ENCODE assay signal across 19 cellular contexts in the genomic region with DNA sequence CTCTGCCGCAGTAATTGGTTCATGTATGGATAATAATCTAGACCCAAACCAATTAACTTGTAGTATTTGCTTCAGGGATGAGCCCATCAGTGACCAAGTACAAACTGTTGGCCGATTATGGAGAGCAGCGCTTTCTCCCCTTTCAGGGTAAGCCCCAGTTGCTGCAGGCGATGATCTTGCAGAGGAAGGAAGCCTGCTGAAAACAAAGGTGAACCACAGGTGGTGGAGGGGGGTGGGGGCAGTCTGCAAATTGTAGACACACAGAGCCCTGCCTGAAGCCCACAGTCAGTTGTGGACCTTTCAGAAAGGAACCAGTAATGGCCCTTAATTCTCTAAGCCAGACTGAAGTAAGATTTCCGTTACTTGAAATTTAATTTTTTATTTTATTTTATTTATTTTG.
DNase-seq lines count a peak whose midpoint lies in the region; TF ChIP-seq lines count a peak whose summit lies in the region.
"Had no signal": no experiment of that assay in that cellular context is flagged by ENCODE, and none has a peak within 500 bp of the region (broad histone marks: within the 10 kb centered on the region; RNA-seq: fewer than 3 reads in every experiment).

No MANE protein-coding gene starts in this region.

- H3K9ac ChIP-seq in HUES48 (ENCODE audit: low read depth, low read length) (no peak overlapping the region), NT2/D1 (ENCODE audit: insufficient read length, low read depth) (no peak overlapping the region)

- H3K4me3 ChIP-seq in HUES48 (ENCODE audit: low read depth, low read length) (no peak overlapping the region), NT2/D1 (ENCODE audit: insufficient read length, low read depth) (no peak overlapping the region), PC-9 (no peak overlapping the region)
- H3K4me3 ChIP-seq: K562, SK-N-MC, tibial nerve had no signal

- peak overlapping the region; percentile 67 for H3K27ac ChIP-seq in HUES48 (ENCODE audit: low read depth, low read length)
- H3K27ac ChIP-seq in PC-9 = no peak overlapping the region
- H3K27ac ChIP-seq: 22Rv1, neutrophil, SK-N-MC, tibial nerve had no signal

- H3K27me3 ChIP-seq in HUES48 (ENCODE audit: control insufficient read depth, insufficient read depth, low read length) = no peaks in the 10 kb centered on the region
- H3K27me3 ChIP-seq in NT2/D1 (ENCODE audit: insufficient read depth, insufficient read length) = no peaks in the 10 kb centered on the region
- H3K27me3 ChIP-seq in PC-9 (ENCODE audit: insufficient read depth, low read depth) = no peaks in the 10 kb centered on the region
- H3K27me3 ChIP-seq: neutrophil, tibial nerve had no signal

- H4K20me1 ChIP-seq in PC-9 (ENCODE audit: insufficient read depth) = no peaks in the 10 kb centered on the region

- no peaks in the 10 kb centered on the region for H3K79me2 ChIP-seq in PC-9 (ENCODE audit: low read depth)

- H3K4me1 ChIP-seq in HUES48 (ENCODE audit: control insufficient read depth, insufficient read depth, low read length) = peaks cover 26% of the 10 kb centered on the region; the same call in 1 of the 2 replicates
- H3K4me1 ChIP-seq in NT2/D1 (ENCODE audit: insufficient read depth, insufficient read length) = peaks cover 11% of the 10 kb centered on the region
- H3K4me1 ChIP-seq in PC-9 (replicated peaks; ENCODE audit: insufficient read depth) = peaks cover 2% of the 10 kb centered on the region

- DNase-seq in NCI-H1417 (lab: John Stamatoyannopoulos, UW) (peak in 2 of 3 experiments; percentile 77 to 87), NCI-H1417 treated with DMSO at 0.1 percent for 48 hours (lab: John Stamatoyannopoulos, UW) (no peak), NT2/D1 (ENCODE audit: low read depth, low spot score) (peak; percentile 82), islet precursor cell (peak; percentile 92), amniotic stem cell (lab: John Stamatoyannopoulos, UW) (no peak), PC-9 (no peak), GM20000 (ENCODE audit: low spot score) (no peak)
- DNase-seq: activated CD4-positive, alpha-beta T cell treated with anti-CD3 and anti-CD28 coated beads for 48 hours; left cardiac atrium; MM.1S; NCI-H187 treated with DMSO at 0.1 percent for 48 hours; NCI-H510A; T-helper 17 cell had no signal

- CTCF ChIA-PET in PC-9 (lab: Charles Lee) = no interaction called here

- no peak overlapping the region for H3K4me2 ChIP-seq in PC-9

- H3K9me3 ChIP-seq in HUES48 (ENCODE audit: control insufficient read depth, insufficient read depth, low read length) = no peaks in the 10 kb centered on the region
- no peaks in the 10 kb centered on the region for H3K9me3 ChIP-seq in NT2/D1 (ENCODE audit: insufficient read depth, low read length)
- no peaks in the 10 kb centered on the region for H3K9me3 ChIP-seq in PC-9 (ENCODE audit: insufficient read depth, low read depth)
- H3K9me3 ChIP-seq: neutrophil, tibial nerve had no signal

- no peaks in the 10 kb centered on the region for H3K9me2 ChIP-seq in PC-9 (ENCODE audit: insufficient read depth)

- no peak for TF ChIP-seq CTCF in PC-9 (conservative IDR thresholded peaks at IDR 0.05)
- no peak for TF ChIP-seq CTCF in GM20000 (IDR thresholded peaks at IDR 0.05; ENCODE audit: extremely low read depth, missing control alignments)

- POLR2A ChIA-PET in PC-9 (lab: Charles Lee; ENCODE audit: unreplicated experiment) = no interaction called here

- intact Hi-C loops in PC-9 (cut with micrococcal nuclease; ENCODE audit: unreplicated experiment) = no loop called here

- no TSS peak for BruUV-seq in PC-9 (replicated peaks; lab: Mats Ljungman, UMichigan)

- no peaks in the 10 kb centered on the region for H3K36me3 ChIP-seq in HUES48 (ENCODE audit: control insufficient read depth, insufficient read depth, low read length)
- H3K36me3 ChIP-seq in NT2/D1 (ENCODE audit: insufficient read depth, insufficient read length, low read length) = no peaks in the 10 kb centered on the region
- no peaks in the 10 kb centered on the region for H3K36me3 ChIP-seq in PC-9 (ENCODE audit: low read depth)
- H3K36me3 ChIP-seq: neutrophil, tibial nerve had no signal

- peaks cover 2% of the 10 kb centered on the region for H3F3A ChIP-seq in PC-9 (ENCODE audit: insufficient read depth, low read depth)

- H2AFZ ChIP-seq in PC-9 = no peak overlapping the region

Comparison
In these comparisons a context has a peak if more than half of its experiments do, and no peak if none do; other contexts are left out.
1. DNase-seq: peak in NCI-H1417 (2 of 3), NT2/D1 (single experiment) and islet precursor cell (single experiment); none in NCI-H1417 treated with DMSO at 0.1 percent for 48 hours (single experiment), amniotic stem cell (single experiment), PC-9 (0 of 2) and GM20000 (single experiment).